11 cellular contexts compared by ENCODE assay signal in genomic region chr5:181198905-181199519, GRCh38. TPM values are rescaled to one million over a fixed set of nuclear protein-coding genes. Genes with fewer than 3 reads are reported as not detected.
DNase-seq lines count a peak whose midpoint lies in the region; ATAC-seq, FAIRE-seq and TF ChIP-seq lines count a peak whose summit lies in the region.
"Had no signal": no experiment of that assay in that cellular context is flagged by ENCODE, and none has a peak within 500 bp of the region (broad histone marks: within the 10 kb centered on the region; RNA-seq: fewer than 3 reads in every experiment).

No MANE protein-coding gene starts in this region.

- H2AFZ ChIP-seq in OCI-LY7 (ENCODE audit: low read length) = no peak overlapping the region

- H3K79me2 ChIP-seq in OCI-LY7 (ENCODE audit: insufficient read depth, low read depth, low read length) = no peaks in the 10 kb centered on the region

- FAIRE-seq in GM12891 (lab: Jason Lieb, UNC) = peak; percentile 85
- FAIRE-seq: bronchial epithelial cell had no signal

- no peak for TF ChIP-seq CTCF in OCI-LY7 (conservative IDR thresholded peaks at IDR 0.05; ENCODE audit: low read length)
- TF ChIP-seq CTCF in ascending aorta (IDR thresholded peaks at IDR 0.05) = no peak

- no peaks in the 10 kb centered on the region for H4K20me1 ChIP-seq in OCI-LY7 (ENCODE audit: insufficient read depth, low read length)

- no peak overlapping the region for H3K4me3 Mint-ChIP-seq in stimulated activated naive CD8-positive, alpha-beta T cell treated with anti-CD3 and anti-CD28 coated beads, Interleukin-15, amount 100 ng/mL, for 72 hours

- no TSS peak for BruUV-seq in OCI-LY7 (replicated peaks; lab: Mats Ljungman, UMichigan)

- no peak overlapping the region for H3K27ac Mint-ChIP-seq in stimulated activated naive CD8-positive, alpha-beta T cell treated with anti-CD3 and anti-CD28 coated beads, Interleukin-15, amount 100 ng/mL, for 72 hours

- DNase-seq in GM12891 (ENCODE audit: insufficient read length, low spot score) (no peak), OCI-LY7 (ENCODE audit: low spot score) (no peak), NCI-H345 treated with DMSO at 0.1 percent for 48 hours (lab: John Stamatoyannopoulos, UW; ENCODE audit: unreplicated experiment) (no peak), iPS-NIHi7 (ENCODE audit: extremely low spot score) (no peak), ascending aorta (ENCODE audit: low spot score in 2 of 2) (no peak)
- DNase-seq in stimulated activated naive CD8-positive, alpha-beta T cell treated with anti-CD3 and anti-CD28 coated beads, Interleukin-15, amount 100 ng/mL, for 72 hours = no peak
- DNase-seq: lower lobe of right lung had no signal

- H3K9me3 ChIP-seq in OCI-LY7 (ENCODE audit: low read length) (no peaks in the 10 kb centered on the region), ascending aorta (no peaks in the 10 kb centered on the region)
- H3K9me3 ChIP-seq: lower lobe of right lung had no signal

- H3K4me3 ChIP-seq in OCI-LY7 (ENCODE audit: low read depth, low read length, poor library complexity, severe bottlenecking) = no peak overlapping the region
- no peak overlapping the region for H3K4me3 ChIP-seq in ascending aorta
- H3K4me3 ChIP-seq: lower lobe of right lung had no signal

- H3K4me2 ChIP-seq in OCI-LY7 (ENCODE audit: low read length) = peak overlapping the region; percentile 42

- intact Hi-C loops in OCI-LY7 (cut with micrococcal nuclease; ENCODE audit: unreplicated experiment) (no loop called here), ascending aorta (cut with DNase I) (no loop called here)

- POLR2A ChIA-PET in OCI-LY7 (lab: Charles Lee) = interaction anchor here (0.8 to 2.5 kb wide), 3 partner anchors 9 to 14 kb away, joined by 3 to 11 read pairs (median 4); no protein-coding TSS in a partner anchor

- H3K9me3 Mint-ChIP-seq in stimulated activated naive CD8-positive, alpha-beta T cell treated with anti-CD3 and anti-CD28 coated beads, Interleukin-15, amount 100 ng/mL, for 72 hours = no peaks in the 10 kb centered on the region

- no peaks in the 10 kb centered on the region for H3K9me2 ChIP-seq in OCI-LY7 (ENCODE audit: insufficient read depth, low read length)

- no peaks in the 10 kb centered on the region for H3K27me3 ChIP-seq in ascending aorta

- peaks cover 32% of the 10 kb centered on the region for H3K27me3 Mint-ChIP-seq in stimulated activated naive CD8-positive, alpha-beta T cell treated with anti-CD3 and anti-CD28 coated beads, Interleukin-15, amount 100 ng/mL, for 72 hours

- peaks cover 6% of the 10 kb centered on the region for H3K4me1 Mint-ChIP-seq in stimulated activated naive CD8-positive, alpha-beta T cell treated with anti-CD3 and anti-CD28 coated beads, Interleukin-15, amount 100 ng/mL, for 72 hours

- no peak overlapping the region for H3K27ac ChIP-seq in OCI-LY7 (ENCODE audit: low read depth, low read length, poor library complexity, severe bottlenecking)
- no peak overlapping the region for H3K27ac ChIP-seq in ascending aorta
- H3K27ac ChIP-seq: lower lobe of right lung had no signal

- no peaks in the 10 kb centered on the region for H3K36me3 ChIP-seq in OCI-LY7 (ENCODE audit: insufficient read depth, low read length)
- no peaks in the 10 kb centered on the region for H3K36me3 ChIP-seq in ascending aorta
- H3K36me3 ChIP-seq: lower lobe of right lung had no signal

- CTCF ChIA-PET in OCI-LY7 (lab: Charles Lee; ENCODE audit: unreplicated experiment) = no interaction called here

- TF ChIP-seq POLR2A in GM12891 (IDR thresholded peaks at IDR 0.05; ENCODE audit: low read depth, low read length) = no peak

- ATAC-seq in GM19468 (IDR thresholded peaks at IDR 0.05; ENCODE audit: extremely low read depth, unreplicated experiment) (peak; percentile 51), HG02943 (IDR thresholded peaks at IDR 0.05; ENCODE audit: low read depth, unreplicated experiment) (peak; percentile 61)
- ATAC-seq in stimulated activated naive CD8-positive, alpha-beta T cell treated with anti-CD3 and anti-CD28 coated beads, Interleukin-15, amount 100 ng/mL, for 72 hours = no peak
- ATAC-seq: lower lobe of right lung had no signal

- H3K4me1 ChIP-seq in OCI-LY7 (ENCODE audit: insufficient read depth, low read length, poor library complexity, severe bottlenecking) (peaks cover 44% of the 10 kb centered on the region), ascending aorta (peaks cover 0 to 4% of the 10 kb centered on the region in 2 donors)

TF ChIP-seq in GM12891, 5 proteins besides CTCF, POLR2A, EP300 and RAD21:
- TF ChIP-seq POU2F2 (IDR thresholded peaks at IDR 0.05; ENCODE audit: low read depth, low read length) = no peak
- no peak for TF ChIP-seq TAF1 (IDR thresholded peaks at IDR 0.05; ENCODE audit: low read depth, low read length)
- TF ChIP-seq PAX5 (IDR thresholded peaks at IDR 0.05; ENCODE audit: insufficient read depth, low read length, severe bottlenecking) = peak; percentile 93
- TF ChIP-seq POLR2AphosphoS5 (IDR thresholded peaks at IDR 0.05; ENCODE audit: low read depth, low read length) = no peak

RNA-seq across cellular contexts. Expression of gene TRIM7, which starts 6.0 kb away (rescaled TPM):
- polyA plus RNA-seq in GM12891 (2012; ENCODE audit: low read depth, missing spikeins) = 0.19 TPM
- 0.22 and 0.44 TPM in 2 replicates for total RNA-seq in OCI-LY7 (2014; rRNA removed; shearing (Covaris generic))
- 1.8 and 2.2 TPM in 2 replicates for total RNA-seq in OCI-LY7 (2022)
- 6.1 TPM for total RNA-seq in ascending aorta

RNA-seq across cellular contexts. Expression of gene TRIM41, which starts 24.1 kb away (rescaled TPM):
- polyA plus RNA-seq in GM12891 (2012; ENCODE audit: low read depth, missing spikeins) = 19.7 TPM
- 30.2 and 30.4 TPM in 2 replicates for total RNA-seq in OCI-LY7 (2014; rRNA removed; shearing (Covaris generic))
- total RNA-seq in OCI-LY7 (2022) (68.2 and 73.4 TPM in 2 replicates), ascending aorta (105 TPM)

RNA-seq across cellular contexts. Expression of gene RACK1, which starts 44.7 kb away (rescaled TPM):
- 4,085 TPM for polyA plus RNA-seq in GM12891 (2012; ENCODE audit: low read depth, missing spikeins)
- 4,583 and 5,614 TPM in 2 replicates for total RNA-seq in OCI-LY7 (2014; rRNA removed; shearing (Covaris generic))
- total RNA-seq in OCI-LY7 (2022) (2,077 and 2,357 TPM in 2 replicates), ascending aorta (2,870 TPM)

RNA-seq across cellular contexts. Expression of gene OR2V2, which starts 51.6 kb away (rescaled TPM):
- polyA plus RNA-seq in GM12891 (2012; ENCODE audit: low read depth, missing spikeins) = 0.06 TPM
- total RNA-seq in OCI-LY7 (2014; rRNA removed; shearing (Covaris generic)) = 0.06 and 0.23 TPM in 2 replicates
- total RNA-seq in OCI-LY7 (2022) (not detected in 2 replicates), ascending aorta (not detected)
- total RNA-seq: bronchial epithelial cell, lower lobe of right lung, NCI-H460 had no signal
